Comparison of ENCODE assay signal across 1 cellular context in the genomic region with DNA sequence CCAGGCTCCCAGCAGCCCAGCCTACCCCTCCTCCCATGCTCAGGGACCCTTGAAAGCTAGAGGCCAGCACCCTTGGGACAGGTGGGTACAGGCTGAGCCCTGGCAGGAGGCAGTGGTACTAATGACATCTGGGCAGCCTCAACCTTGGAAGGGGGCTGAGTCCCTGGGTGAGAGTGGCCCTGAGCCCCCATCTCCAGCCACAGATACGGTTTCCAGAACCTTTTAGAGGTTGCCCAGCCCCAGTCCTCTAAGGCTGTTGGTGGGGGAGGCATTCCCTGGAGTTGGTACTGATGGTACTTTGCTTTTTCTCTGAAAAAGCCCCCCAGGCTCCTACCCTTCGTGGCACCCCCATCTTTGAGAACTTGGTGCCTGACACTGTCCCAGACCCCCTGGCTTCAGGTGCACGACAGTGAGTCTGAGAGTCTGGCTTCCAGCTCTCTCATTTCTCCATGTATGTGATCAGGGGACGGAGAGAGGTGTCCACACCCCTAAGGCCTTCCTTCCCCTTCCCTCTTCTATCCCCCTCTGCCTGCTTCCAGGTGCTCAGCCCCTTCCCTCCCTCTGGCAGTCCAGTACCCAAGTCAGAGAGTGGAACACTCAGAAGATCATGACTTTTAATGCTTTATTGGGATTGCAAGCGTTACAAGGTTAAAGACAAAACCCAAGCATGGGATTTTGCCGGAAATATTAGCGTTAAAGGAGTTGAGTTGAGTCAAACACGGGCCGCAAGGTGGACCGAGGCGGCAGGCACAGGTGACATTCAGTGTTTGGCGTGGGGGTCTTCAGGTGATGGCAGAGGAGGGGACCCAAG.
TF ChIP-seq lines count a peak whose summit lies in the region.

No MANE protein-coding gene starts in this region.

TF ChIP-seq in HepG2, 621 proteins besides CTCF, POLR2A, EP300 and RAD21 (continued from another document and continues in another):
- TF ChIP-seq, protein P1, sequence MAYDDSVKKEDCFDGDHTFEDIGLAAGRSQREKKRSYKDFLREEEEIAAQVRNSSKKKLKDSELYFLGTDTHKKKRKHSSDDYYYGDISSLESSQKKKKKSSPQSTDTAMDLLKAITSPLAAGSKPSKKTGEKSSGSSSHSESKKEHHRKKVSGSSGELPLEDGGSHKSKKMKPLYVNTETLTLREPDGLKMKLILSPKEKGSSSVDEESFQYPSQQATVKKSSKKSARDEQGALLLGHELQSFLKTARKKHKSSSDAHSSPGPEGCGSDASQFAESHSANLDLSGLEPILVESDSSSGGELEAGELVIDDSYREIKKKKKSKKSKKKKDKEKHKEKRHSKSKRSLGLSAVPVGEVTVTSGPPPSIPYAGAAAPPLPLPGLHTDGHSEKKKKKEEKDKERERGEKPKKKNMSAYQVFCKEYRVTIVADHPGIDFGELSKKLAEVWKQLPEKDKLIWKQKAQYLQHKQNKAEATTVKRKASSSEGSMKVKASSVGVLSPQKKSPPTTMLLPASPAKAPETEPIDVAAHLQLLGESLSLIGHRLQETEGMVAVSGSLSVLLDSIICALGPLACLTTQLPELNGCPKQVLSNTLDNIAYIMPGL (CRISPR knock-in tag; IDR thresholded peaks at IDR 0.05; ENCODE audit: borderline replicate concordance in 1 of 2, low read depth in 1 of 2) = no peak; a peak in 2 of 4 replicates
- TF ChIP-seq BCL6 (CRISPR knock-in tag; IDR thresholded peaks at IDR 0.05) (no peak; the same call in 1 of the 2 replicates), ZNF782 (CRISPR knock-in tag; IDR thresholded peaks at IDR 0.05; ENCODE audit: borderline replicate concordance) (no peak), MTF1 (CRISPR knock-in tag; IDR thresholded peaks at IDR 0.05) (no peak), SAP130 (CRISPR knock-in tag; IDR thresholded peaks at IDR 0.05; ENCODE audit: low read depth) (no peak; the same call in 1 of the 2 replicates), CBFB (CRISPR knock-in tag; IDR thresholded peaks at IDR 0.05) (no peak), KDM3A (CRISPR knock-in tag; IDR thresholded peaks at IDR 0.05; ENCODE audit: low read depth) (no peak), HNRNPUL1 (IDR thresholded peaks at IDR 0.05; ENCODE audit: low read depth, low read length) (no peak), ZNF816 (CRISPR knock-in tag; IDR thresholded peaks at IDR 0.05; ENCODE audit: borderline replicate concordance) (no peak), NFIC (IDR thresholded peaks at IDR 0.05; ENCODE audit: low read length) (no peak), KLF16 (CRISPR knock-in tag; IDR thresholded peaks at IDR 0.05) (no peak; a peak in 1 of 4 replicates), SRSF1 (optimal IDR thresholded peaks at IDR 0.05; ENCODE audit: low read depth, low read length) (no peak), ZSCAN25 (CRISPR knock-in tag; IDR thresholded peaks at IDR 0.05) (peak; percentile 89)
- TF ChIP-seq, protein P2, sequence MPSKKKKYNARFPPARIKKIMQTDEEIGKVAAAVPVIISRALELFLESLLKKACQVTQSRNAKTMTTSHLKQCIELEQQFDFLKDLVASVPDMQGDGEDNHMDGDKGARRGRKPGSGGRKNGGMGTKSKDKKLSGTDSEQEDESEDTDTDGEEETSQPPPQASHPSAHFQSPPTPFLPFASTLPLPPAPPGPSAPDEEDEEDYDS (CRISPR knock-in tag; IDR thresholded peaks at IDR 0.05) = no peak
- TF ChIP-seq, protein P3, sequence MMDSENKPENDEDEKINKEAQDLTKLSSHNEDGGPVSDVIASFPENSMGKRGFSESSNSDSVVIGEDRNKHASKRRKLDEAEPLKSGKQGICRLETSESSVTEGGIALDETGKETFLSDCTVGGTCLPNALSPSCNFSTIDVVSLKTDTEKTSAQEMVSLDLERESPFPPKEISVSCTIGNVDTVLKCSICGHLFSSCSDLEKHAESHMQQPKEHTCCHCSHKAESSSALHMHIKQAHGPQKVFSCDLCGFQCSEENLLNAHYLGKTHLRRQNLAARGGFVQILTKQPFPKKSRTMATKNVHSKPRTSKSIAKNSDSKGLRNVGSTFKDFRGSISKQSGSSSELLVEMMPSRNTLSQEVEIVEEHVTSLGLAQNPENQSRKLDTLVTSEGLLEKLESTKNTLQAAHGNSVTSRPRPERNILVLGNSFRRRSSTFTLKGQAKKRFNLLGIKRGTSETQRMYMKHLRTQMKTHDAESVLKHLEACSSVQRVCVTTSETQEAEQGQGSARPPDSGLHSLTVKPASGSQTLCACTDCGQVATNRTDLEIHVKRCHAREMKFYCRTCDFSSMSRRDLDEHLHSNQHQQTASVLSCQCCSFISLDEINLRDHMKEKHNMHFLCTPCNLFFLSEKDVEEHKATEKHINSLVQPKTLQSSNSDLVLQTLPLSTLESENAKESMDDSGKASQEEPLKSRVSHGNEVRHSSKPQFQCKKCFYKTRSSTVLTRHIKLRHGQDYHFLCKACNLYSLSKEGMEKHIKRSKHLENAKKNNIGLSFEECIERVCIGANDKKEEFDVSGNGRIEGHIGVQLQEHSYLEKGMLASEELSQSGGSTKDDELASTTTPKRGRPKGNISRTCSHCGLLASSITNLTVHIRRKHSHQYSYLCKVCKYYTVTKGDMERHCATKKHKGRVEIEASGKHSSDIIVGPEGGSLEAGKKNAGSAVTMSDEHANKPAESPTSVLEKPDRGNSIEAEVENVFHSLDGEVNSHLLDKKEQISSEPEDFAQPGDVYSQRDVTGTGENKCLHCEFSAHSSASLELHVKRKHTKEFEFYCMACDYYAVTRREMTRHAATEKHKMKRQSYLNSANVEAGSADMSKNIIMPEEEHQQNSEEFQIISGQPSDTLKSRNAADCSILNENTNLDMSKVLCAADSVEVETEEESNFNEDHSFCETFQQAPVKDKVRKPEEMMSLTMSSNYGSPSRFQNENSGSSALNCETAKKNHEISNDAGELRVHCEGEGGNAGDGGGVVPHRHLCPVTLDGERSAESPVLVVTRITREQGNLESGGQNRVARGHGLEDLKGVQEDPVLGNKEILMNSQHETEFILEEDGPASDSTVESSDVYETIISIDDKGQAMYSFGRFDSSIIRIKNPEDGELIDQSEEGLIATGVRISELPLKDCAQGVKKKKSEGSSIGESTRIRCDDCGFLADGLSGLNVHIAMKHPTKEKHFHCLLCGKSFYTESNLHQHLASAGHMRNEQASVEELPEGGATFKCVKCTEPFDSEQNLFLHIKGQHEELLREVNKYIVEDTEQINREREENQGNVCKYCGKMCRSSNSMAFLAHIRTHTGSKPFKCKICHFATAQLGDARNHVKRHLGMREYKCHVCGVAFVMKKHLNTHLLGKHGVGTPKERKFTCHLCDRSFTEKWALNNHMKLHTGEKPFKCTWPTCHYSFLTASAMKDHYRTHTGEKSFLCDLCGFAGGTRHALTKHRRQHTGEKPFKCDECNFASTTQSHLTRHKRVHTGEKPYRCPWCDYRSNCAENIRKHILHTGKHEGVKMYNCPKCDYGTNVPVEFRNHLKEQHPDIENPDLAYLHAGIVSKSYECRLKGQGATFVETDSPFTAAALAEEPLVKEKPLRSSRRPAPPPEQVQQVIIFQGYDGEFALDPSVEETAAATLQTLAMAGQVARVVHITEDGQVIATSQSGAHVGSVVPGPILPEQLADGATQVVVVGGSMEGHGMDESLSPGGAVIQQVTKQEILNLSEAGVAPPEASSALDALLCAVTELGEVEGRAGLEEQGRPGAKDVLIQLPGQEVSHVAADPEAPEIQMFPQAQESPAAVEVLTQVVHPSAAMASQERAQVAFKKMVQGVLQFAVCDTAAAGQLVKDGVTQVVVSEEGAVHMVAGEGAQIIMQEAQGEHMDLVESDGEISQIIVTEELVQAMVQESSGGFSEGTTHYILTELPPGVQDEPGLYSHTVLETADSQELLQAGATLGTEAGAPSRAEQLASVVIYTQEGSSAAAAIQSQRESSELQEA (CRISPR knock-in tag; IDR thresholded peaks at IDR 0.05; ENCODE audit: not compliant biosample characterization) = no peak
- TF ChIP-seq, protein P4, sequence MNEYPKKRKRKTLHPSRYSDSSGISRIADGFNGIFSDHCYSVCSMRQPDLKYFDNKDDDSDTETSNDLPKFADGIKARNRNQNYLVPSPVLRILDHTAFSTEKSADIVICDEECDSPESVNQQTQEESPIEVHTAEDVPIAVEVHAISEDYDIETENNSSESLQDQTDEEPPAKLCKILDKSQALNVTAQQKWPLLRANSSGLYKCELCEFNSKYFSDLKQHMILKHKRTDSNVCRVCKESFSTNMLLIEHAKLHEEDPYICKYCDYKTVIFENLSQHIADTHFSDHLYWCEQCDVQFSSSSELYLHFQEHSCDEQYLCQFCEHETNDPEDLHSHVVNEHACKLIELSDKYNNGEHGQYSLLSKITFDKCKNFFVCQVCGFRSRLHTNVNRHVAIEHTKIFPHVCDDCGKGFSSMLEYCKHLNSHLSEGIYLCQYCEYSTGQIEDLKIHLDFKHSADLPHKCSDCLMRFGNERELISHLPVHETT (CRISPR knock-in tag; conservative IDR thresholded peaks at IDR 0.05) = no peak
- TF ChIP-seq, protein P5, sequence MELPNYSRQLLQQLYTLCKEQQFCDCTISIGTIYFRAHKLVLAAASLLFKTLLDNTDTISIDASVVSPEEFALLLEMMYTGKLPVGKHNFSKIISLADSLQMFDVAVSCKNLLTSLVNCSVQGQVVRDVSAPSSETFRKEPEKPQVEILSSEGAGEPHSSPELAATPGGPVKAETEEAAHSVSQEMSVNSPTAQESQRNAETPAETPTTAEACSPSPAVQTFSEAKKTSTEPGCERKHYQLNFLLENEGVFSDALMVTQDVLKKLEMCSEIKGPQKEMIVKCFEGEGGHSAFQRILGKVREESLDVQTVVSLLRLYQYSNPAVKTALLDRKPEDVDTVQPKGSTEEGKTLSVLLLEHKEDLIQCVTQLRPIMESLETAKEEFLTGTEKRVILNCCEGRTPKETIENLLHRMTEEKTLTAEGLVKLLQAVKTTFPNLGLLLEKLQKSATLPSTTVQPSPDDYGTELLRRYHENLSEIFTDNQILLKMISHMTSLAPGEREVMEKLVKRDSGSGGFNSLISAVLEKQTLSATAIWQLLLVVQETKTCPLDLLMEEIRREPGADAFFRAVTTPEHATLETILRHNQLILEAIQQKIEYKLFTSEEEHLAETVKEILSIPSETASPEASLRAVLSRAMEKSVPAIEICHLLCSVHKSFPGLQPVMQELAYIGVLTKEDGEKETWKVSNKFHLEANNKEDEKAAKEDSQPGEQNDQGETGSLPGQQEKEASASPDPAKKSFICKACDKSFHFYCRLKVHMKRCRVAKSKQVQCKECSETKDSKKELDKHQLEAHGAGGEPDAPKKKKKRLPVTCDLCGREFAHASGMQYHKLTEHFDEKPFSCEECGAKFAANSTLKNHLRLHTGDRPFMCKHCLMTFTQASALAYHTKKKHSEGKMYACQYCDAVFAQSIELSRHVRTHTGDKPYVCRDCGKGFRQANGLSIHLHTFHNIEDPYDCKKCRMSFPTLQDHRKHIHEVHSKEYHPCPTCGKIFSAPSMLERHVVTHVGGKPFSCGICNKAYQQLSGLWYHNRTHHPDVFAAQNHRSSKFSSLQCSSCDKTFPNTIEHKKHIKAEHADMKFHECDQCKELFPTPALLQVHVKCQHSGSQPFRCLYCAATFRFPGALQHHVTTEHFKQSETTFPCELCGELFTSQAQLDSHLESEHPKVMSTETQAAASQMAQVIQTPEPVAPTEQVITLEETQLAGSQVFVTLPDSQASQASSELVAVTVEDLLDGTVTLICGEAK (IDR thresholded peaks at IDR 0.05) = no peak
- TF ChIP-seq, protein P5 (CRISPR knock-in tag; IDR thresholded peaks at IDR 0.05) = no peak
- TF ChIP-seq, protein P6, sequence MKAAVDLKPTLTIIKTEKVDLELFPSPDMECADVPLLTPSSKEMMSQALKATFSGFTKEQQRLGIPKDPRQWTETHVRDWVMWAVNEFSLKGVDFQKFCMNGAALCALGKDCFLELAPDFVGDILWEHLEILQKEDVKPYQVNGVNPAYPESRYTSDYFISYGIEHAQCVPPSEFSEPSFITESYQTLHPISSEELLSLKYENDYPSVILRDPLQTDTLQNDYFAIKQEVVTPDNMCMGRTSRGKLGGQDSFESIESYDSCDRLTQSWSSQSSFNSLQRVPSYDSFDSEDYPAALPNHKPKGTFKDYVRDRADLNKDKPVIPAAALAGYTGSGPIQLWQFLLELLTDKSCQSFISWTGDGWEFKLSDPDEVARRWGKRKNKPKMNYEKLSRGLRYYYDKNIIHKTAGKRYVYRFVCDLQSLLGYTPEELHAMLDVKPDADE (CRISPR knock-in tag; IDR thresholded peaks at IDR 0.05) = no peak; the same call in 1 of the 2 replicates
- TF ChIP-seq, protein P7, sequence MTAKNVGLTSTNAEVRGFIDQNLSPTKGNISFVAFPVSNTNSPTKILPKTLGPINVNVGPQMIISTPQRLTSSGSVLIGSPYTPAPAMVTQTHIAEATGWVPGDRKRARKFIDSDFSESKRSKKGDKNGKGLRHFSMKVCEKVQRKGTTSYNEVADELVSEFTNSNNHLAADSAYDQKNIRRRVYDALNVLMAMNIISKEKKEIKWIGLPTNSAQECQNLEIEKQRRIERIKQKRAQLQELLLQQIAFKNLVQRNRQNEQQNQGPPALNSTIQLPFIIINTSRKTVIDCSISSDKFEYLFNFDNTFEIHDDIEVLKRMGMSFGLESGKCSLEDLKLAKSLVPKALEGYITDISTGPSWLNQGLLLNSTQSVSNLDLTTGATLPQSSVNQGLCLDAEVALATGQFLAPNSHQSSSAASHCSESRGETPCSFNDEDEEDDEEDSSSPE (CRISPR knock-in tag; IDR thresholded peaks at IDR 0.05) = no peak; the same call in 1 of the 2 replicates
- TF ChIP-seq, protein P8, sequence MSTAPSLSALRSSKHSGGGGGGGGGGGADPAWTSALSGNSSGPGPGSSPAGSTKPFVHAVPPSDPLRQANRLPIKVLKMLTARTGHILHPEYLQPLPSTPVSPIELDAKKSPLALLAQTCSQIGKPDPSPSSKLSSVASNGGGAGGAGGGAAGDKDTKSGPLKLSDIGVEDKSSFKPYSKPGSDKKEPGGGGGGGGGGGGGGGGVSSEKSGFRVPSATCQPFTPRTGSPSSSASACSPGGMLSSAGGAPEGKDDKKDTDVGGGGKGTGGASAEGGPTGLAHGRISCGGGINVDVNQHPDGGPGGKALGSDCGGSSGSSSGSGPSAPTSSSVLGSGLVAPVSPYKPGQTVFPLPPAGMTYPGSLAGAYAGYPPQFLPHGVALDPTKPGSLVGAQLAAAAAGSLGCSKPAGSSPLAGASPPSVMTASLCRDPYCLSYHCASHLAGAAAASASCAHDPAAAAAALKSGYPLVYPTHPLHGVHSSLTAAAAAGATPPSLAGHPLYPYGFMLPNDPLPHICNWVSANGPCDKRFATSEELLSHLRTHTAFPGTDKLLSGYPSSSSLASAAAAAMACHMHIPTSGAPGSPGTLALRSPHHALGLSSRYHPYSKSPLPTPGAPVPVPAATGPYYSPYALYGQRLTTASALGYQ (CRISPR knock-in tag; IDR thresholded peaks at IDR 0.05) = no peak
